Comparison of ENCODE assay signal across 1 cellular context in the genomic region with DNA sequence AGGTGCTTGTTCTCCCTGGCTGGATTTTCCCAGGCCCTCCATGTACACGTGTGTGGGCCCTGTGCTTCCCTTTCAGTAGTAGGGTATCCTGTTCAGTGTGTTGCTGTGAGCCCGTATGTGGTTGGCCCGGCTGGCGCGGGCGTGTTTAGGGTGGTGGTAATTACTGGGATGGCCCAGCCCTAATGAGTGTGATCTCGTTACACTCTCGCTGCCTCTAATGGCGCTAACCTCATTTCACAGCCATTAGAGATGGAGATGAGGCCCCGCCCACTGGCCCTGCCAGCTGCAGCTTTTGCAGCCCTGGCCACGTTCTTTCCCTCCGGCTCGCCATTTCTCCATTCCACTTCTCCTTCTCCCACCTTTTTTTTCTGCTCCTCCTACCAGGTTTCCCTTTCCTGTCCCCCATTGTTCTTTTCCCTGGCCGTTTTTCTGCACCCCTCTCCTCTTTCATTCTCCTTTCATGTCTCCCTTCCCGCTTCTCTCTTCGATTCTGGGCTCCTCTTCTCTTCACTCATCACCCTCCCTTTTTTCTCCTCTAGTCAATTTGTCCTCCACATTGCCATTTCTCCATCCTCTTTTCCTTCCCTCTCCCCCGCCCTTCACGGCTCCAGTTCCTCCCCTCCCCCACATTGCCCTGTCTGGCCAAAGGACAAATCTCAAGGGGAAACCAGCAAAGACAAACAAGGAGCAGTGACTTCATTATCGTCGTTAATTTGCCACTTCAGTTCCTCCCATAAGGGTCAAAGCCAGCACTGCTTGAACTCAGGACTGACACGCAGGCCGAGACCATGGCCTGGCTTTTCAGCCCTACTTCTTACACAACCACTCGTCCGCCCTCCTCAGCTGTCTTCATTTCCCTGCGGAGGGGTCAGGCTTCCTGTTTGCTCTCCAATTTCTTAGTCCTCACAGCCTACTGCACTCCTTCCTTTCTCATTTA.
A peak's percentile ranks its signal among the peaks of the same experiment; 100 is the strongest.
TF ChIP-seq lines count a peak whose summit lies in the region.

No MANE protein-coding gene starts in this region.

TF ChIP-seq in HepG2, 621 proteins besides CTCF, POLR2A, EP300 and RAD21 (continues in another document):
- TF ChIP-seq TEAD3 (CRISPR knock-in tag; optimal IDR thresholded peaks at IDR 0.05; ENCODE audit: borderline replicate concordance) (peak; percentile 28), SP140L (CRISPR knock-in tag; IDR thresholded peaks at IDR 0.05; ENCODE audit: borderline replicate concordance) (no peak), NFATC3 (CRISPR knock-in tag; IDR thresholded peaks at IDR 0.05) (no peak), ZNF230 (CRISPR knock-in tag; IDR thresholded peaks at IDR 0.05) (no peak), NONO (IDR thresholded peaks at IDR 0.05) (peak; percentile 71; the same call in 1 of the 2 replicates), NONO (CRISPR knock-in tag; conservative IDR thresholded peaks at IDR 0.05) (no peak), ZNF782 (CRISPR knock-in tag; IDR thresholded peaks at IDR 0.05; ENCODE audit: borderline replicate concordance) (0 out of 2 replicates have a peak, but pooled peaks have one; percentile 30), PRPF4 (IDR thresholded peaks at IDR 0.05; ENCODE audit: low read depth, low read length, poor library complexity, severe bottlenecking) (peak; percentile 40), DPF2 (CRISPR knock-in tag; IDR thresholded peaks at IDR 0.05; ENCODE audit: borderline replicate concordance, low read depth) (0 out of 2 replicates have a peak, but pooled peaks have one; percentile 28), FOXA1 (IDR thresholded peaks at IDR 0.05) (0 out of 2 replicates have a peak, but pooled peaks have one; percentile 3), FOXA1 (CRISPR knock-in tag; IDR thresholded peaks at IDR 0.05) (no peak), PCBP2 (optimal IDR thresholded peaks at IDR 0.05; ENCODE audit: low read depth, low read length, poor library complexity, severe bottlenecking) (peak; percentile 85), PHF8 (CRISPR knock-in tag; IDR thresholded peaks at IDR 0.05) (0 out of 2 replicates have a peak, but pooled peaks have one; percentile 15), CEBPB (IDR thresholded peaks at IDR 0.05; ENCODE audit: borderline replicate concordance, low read depth, low read length) (0 out of 2 replicates have a peak, but pooled peaks have one; percentile 17), POLR2G (IDR thresholded peaks at IDR 0.05; ENCODE audit: low read depth, low read length) (0 out of 2 replicates have a peak, but pooled peaks have one; percentile 12), ZNF883 (CRISPR knock-in tag; IDR thresholded peaks at IDR 0.05; ENCODE audit: not compliant biosample characterization) (peak; percentile 42), EHMT2 (IDR thresholded peaks at IDR 0.05; ENCODE audit: borderline replicate concordance, low read depth, low read length) (no peak), PHB2 (IDR thresholded peaks at IDR 0.05; ENCODE audit: partially characterized antibody) (peak; percentile 24), SALL1 (CRISPR knock-in tag; IDR thresholded peaks at IDR 0.05) (peak; percentile 27; the same call in 1 of the 2 replicates), THAP11 (CRISPR knock-in tag; IDR thresholded peaks at IDR 0.05) (peak; percentile 42; the same call in 1 of the 2 replicates)
- TF ChIP-seq, protein P1, sequence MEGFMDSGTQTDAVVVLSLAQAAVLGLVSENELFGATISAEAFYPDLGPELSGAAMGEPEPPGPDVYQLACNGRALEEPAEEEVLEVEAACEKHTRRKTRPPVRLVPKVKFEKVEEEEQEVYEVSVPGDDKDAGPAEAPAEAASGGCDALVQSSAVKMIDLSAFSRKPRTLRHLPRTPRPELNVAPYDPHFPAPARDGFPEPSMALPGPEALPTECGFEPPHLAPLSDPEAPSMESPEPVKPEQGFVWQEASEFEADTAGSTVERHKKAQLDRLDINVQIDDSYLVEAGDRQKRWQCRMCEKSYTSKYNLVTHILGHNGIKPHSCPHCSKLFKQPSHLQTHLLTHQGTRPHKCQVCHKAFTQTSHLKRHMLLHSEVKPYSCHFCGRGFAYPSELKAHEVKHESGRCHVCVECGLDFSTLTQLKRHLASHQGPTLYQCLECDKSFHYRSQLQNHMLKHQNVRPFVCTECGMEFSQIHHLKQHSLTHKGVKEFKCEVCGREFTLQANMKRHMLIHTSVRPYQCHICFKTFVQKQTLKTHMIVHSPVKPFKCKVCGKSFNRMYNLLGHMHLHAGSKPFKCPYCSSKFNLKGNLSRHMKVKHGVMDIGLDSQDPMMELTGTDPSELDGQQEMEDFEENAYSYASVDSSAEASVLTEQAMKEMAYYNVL (CRISPR knock-in tag; IDR thresholded peaks at IDR 0.05; ENCODE audit: borderline replicate concordance): peak; percentile 86; the same call in 1 of the 2 replicates
- TF ChIP-seq, protein P2, sequence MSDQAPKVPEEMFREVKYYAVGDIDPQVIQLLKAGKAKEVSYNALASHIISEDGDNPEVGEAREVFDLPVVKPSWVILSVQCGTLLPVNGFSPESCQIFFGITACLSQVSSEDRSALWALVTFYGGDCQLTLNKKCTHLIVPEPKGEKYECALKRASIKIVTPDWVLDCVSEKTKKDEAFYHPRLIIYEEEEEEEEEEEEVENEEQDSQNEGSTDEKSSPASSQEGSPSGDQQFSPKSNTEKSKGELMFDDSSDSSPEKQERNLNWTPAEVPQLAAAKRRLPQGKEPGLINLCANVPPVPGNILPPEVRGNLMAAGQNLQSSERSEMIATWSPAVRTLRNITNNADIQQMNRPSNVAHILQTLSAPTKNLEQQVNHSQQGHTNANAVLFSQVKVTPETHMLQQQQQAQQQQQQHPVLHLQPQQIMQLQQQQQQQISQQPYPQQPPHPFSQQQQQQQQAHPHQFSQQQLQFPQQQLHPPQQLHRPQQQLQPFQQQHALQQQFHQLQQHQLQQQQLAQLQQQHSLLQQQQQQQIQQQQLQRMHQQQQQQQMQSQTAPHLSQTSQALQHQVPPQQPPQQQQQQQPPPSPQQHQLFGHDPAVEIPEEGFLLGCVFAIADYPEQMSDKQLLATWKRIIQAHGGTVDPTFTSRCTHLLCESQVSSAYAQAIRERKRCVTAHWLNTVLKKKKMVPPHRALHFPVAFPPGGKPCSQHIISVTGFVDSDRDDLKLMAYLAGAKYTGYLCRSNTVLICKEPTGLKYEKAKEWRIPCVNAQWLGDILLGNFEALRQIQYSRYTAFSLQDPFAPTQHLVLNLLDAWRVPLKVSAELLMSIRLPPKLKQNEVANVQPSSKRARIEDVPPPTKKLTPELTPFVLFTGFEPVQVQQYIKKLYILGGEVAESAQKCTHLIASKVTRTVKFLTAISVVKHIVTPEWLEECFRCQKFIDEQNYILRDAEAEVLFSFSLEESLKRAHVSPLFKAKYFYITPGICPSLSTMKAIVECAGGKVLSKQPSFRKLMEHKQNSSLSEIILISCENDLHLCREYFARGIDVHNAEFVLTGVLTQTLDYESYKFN (CRISPR knock-in tag; conservative IDR thresholded peaks at IDR 0.05): peak; percentile 41; the same call in 1 of the 2 replicates
- TF ChIP-seq, protein P3, sequence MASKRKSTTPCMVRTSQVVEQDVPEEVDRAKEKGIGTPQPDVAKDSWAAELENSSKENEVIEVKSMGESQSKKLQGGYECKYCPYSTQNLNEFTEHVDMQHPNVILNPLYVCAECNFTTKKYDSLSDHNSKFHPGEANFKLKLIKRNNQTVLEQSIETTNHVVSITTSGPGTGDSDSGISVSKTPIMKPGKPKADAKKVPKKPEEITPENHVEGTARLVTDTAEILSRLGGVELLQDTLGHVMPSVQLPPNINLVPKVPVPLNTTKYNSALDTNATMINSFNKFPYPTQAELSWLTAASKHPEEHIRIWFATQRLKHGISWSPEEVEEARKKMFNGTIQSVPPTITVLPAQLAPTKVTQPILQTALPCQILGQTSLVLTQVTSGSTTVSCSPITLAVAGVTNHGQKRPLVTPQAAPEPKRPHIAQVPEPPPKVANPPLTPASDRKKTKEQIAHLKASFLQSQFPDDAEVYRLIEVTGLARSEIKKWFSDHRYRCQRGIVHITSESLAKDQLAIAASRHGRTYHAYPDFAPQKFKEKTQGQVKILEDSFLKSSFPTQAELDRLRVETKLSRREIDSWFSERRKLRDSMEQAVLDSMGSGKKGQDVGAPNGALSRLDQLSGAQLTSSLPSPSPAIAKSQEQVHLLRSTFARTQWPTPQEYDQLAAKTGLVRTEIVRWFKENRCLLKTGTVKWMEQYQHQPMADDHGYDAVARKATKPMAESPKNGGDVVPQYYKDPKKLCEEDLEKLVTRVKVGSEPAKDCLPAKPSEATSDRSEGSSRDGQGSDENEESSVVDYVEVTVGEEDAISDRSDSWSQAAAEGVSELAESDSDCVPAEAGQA (IDR thresholded peaks at IDR 0.05; ENCODE audit: low read depth): no peak
- TF ChIP-seq, protein P3 (CRISPR knock-in tag; IDR thresholded peaks at IDR 0.05; ENCODE audit: borderline replicate concordance): no peak
- TF ChIP-seq, protein P4, sequence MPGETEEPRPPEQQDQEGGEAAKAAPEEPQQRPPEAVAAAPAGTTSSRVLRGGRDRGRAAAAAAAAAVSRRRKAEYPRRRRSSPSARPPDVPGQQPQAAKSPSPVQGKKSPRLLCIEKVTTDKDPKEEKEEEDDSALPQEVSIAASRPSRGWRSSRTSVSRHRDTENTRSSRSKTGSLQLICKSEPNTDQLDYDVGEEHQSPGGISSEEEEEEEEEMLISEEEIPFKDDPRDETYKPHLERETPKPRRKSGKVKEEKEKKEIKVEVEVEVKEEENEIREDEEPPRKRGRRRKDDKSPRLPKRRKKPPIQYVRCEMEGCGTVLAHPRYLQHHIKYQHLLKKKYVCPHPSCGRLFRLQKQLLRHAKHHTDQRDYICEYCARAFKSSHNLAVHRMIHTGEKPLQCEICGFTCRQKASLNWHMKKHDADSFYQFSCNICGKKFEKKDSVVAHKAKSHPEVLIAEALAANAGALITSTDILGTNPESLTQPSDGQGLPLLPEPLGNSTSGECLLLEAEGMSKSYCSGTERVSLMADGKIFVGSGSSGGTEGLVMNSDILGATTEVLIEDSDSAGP (CRISPR knock-in tag; IDR thresholded peaks at IDR 0.05; ENCODE audit: borderline replicate concordance): no peak
- TF ChIP-seq, protein P5, sequence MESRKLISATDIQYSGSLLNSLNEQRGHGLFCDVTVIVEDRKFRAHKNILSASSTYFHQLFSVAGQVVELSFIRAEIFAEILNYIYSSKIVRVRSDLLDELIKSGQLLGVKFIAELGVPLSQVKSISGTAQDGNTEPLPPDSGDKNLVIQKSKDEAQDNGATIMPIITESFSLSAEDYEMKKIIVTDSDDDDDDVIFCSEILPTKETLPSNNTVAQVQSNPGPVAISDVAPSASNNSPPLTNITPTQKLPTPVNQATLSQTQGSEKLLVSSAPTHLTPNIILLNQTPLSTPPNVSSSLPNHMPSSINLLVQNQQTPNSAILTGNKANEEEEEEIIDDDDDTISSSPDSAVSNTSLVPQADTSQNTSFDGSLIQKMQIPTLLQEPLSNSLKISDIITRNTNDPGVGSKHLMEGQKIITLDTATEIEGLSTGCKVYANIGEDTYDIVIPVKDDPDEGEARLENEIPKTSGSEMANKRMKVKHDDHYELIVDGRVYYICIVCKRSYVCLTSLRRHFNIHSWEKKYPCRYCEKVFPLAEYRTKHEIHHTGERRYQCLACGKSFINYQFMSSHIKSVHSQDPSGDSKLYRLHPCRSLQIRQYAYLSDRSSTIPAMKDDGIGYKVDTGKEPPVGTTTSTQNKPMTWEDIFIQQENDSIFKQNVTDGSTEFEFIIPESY (CRISPR knock-in tag; IDR thresholded peaks at IDR 0.05): peak; percentile 33; the same call in 1 of the 2 replicates
- TF ChIP-seq, protein P6, sequence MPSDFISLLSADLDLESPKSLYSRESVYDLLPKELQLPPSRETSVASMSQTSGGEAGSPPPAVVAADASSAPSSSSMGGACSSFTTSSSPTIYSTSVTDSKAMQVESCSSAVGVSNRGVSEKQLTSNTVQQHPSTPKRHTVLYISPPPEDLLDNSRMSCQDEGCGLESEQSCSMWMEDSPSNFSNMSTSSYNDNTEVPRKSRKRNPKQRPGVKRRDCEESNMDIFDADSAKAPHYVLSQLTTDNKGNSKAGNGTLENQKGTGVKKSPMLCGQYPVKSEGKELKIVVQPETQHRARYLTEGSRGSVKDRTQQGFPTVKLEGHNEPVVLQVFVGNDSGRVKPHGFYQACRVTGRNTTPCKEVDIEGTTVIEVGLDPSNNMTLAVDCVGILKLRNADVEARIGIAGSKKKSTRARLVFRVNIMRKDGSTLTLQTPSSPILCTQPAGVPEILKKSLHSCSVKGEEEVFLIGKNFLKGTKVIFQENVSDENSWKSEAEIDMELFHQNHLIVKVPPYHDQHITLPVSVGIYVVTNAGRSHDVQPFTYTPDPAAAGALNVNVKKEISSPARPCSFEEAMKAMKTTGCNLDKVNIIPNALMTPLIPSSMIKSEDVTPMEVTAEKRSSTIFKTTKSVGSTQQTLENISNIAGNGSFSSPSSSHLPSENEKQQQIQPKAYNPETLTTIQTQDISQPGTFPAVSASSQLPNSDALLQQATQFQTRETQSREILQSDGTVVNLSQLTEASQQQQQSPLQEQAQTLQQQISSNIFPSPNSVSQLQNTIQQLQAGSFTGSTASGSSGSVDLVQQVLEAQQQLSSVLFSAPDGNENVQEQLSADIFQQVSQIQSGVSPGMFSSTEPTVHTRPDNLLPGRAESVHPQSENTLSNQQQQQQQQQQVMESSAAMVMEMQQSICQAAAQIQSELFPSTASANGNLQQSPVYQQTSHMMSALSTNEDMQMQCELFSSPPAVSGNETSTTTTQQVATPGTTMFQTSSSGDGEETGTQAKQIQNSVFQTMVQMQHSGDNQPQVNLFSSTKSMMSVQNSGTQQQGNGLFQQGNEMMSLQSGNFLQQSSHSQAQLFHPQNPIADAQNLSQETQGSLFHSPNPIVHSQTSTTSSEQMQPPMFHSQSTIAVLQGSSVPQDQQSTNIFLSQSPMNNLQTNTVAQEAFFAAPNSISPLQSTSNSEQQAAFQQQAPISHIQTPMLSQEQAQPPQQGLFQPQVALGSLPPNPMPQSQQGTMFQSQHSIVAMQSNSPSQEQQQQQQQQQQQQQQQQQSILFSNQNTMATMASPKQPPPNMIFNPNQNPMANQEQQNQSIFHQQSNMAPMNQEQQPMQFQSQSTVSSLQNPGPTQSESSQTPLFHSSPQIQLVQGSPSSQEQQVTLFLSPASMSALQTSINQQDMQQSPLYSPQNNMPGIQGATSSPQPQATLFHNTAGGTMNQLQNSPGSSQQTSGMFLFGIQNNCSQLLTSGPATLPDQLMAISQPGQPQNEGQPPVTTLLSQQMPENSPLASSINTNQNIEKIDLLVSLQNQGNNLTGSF (CRISPR knock-in tag; IDR thresholded peaks at IDR 0.05): no peak
- TF ChIP-seq, protein P7, sequence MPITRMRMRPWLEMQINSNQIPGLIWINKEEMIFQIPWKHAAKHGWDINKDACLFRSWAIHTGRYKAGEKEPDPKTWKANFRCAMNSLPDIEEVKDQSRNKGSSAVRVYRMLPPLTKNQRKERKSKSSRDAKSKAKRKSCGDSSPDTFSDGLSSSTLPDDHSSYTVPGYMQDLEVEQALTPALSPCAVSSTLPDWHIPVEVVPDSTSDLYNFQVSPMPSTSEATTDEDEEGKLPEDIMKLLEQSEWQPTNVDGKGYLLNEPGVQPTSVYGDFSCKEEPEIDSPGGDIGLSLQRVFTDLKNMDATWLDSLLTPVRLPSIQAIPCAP (CRISPR knock-in tag; IDR thresholded peaks at IDR 0.05; ENCODE audit: low read depth): no peak
